Comparison of ENCODE assay signal across 1 cellular context in the genomic region with DNA sequence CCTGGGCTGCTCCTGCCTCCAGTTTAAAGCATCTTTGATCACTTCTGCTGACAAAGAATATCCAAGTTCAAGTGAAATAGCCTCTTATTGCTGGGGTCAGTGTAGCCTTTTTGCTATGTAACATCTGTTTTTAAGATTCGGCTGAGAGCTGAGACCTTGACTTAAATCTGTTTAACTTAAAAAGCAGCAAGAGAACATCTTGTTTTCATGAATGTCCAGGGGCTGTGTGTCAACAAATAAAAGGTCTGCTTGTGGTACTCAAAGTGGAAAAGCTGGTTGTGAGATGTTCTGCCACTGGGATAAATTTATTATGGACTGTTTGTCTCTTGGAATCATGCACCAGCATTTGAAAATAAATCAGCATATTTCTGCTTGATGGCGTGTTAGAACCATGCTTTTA.
TF ChIP-seq lines count a peak whose summit lies in the region.

No MANE protein-coding gene starts in this region.

TF ChIP-seq in IMR-90, 13 proteins besides CTCF, POLR2A, EP300 and RAD21 (continued from another document):
- no peak for TF ChIP-seq USF2 (IDR thresholded peaks at IDR 0.05; ENCODE audit: low read depth, low read length)
- TF ChIP-seq SMC3 (IDR thresholded peaks at IDR 0.05; ENCODE audit: low read depth, low read length): no peak
- TF ChIP-seq RFX5 (IDR thresholded peaks at IDR 0.05; ENCODE audit: low read depth, low read length): no peak
